Comparison of ENCODE assay signal across 33 cellular contexts in genomic region chr14:37474191-37474590, GRCh38.
"Had no signal": no experiment of that assay in that cellular context is flagged by ENCODE, and none has a peak within 500 bp of the region (broad histone marks: within the 10 kb centered on the region; RNA-seq: fewer than 3 reads in every experiment).

No MANE protein-coding gene starts in this region.

- ATAC-seq: activated naive CD4-positive, alpha-beta T cell treated with anti-CD3 and anti-CD28 coated beads, Interleukin-2, amount 50 U/mL, for 72 hours; activated naive CD8-positive, alpha-beta T cell treated with anti-CD3 and anti-CD28 coated beads, Interleukin-2, amount 50 U/mL, for 24 hours; activated T-cell treated with anti-CD3 and anti-CD28 coated beads, Interleukin-2, amount 50 U/mL, for 4 hours; activated T-cell treated with anti-CD3 and anti-CD28 coated beads, Interleukin-2, amount 50 U/mL, for 72 hours; activated T-helper 17 cell treated with anti-CD3 and anti-CD28 coated beads, Interleukin-2, amount 50 U/mL, for 72 hours; body of pancreas had no signal

- H3K4me3 ChIP-seq: adrenal gland, ascending aorta, body of pancreas, breast epithelium, cardiac muscle cell had no signal

- H3K27me3 ChIP-seq: adrenal gland, ascending aorta, body of pancreas, brain microvascular endothelial cell, breast epithelium, cardiac muscle cell had no signal

- H3K36me3 ChIP-seq: adrenal gland, ascending aorta, brain microvascular endothelial cell, breast epithelium, cardiac muscle cell had no signal

- H3K9me3 ChIP-seq: adrenal gland, ascending aorta, body of pancreas had no signal

- H3K4me1 ChIP-seq: adrenal gland, ascending aorta, body of pancreas, breast epithelium had no signal

- FAIRE-seq: astrocyte, bronchial epithelial cell had no signal

- DNase-seq: activated effector memory CD4-positive, alpha-beta T cell treated with anti-CD3 and anti-CD28 coated beads, Interleukin-2, amount 50 U/mL, for 16 hours; activated effector memory CD4-positive, alpha-beta T cell treated with Interleukin-2 at 50 U/mL for 16 hours; activated gamma-delta T cell; activated gamma-delta T cell treated with Interleukin-2 at 50 U/mL for 16 hours; activated naive CD4-positive, alpha-beta T cell; activated naive CD4-positive, alpha-beta T cell treated with anti-CD3 and anti-CD28 coated beads for 36 hours; activated naive CD4-positive, alpha-beta T cell treated with anti-CD3 and anti-CD28 coated beads, Interleukin-2, amount 10 ng/mL, durations not matched to agents 7 days and 5 days; activated naive CD4-positive, alpha-beta T cell treated with anti-CD3 and anti-CD28 coated beads, Interleukin-2, amount 50 U/mL, for 16 hours; activated naive CD4-positive, alpha-beta T cell treated with Interleukin-2 at 50 U/mL for 16 hours; activated naive CD8-positive, alpha-beta T cell treated with anti-CD3 and anti-CD28 coated beads for 36 hours; activated naive CD8-positive, alpha-beta T cell treated with anti-CD3 and anti-CD28 coated beads, Interleukin-2, amount 10 ng/mL, durations not matched to agents 7 days and 5 days; activated naive CD8-positive, alpha-beta T cell treated with anti-CD3 and anti-CD28 coated beads, Interleukin-2, amount 50 U/mL, for 24 hours; activated T-cell treated with anti-CD3 and anti-CD28 coated beads, Interleukin-2, amount 50 U/mL, for 1 hour; activated T-cell treated with anti-CD3 and anti-CD28 coated beads, Interleukin-2, amount 50 U/mL, for 24 hours; activated T-cell treated with anti-CD3 and anti-CD28 coated beads, Interleukin-2, amount 50 U/mL, for 4 hours; activated T-cell treated with anti-CD3 and anti-CD28 coated beads, Interleukin-2, amount 50 U/mL, for 48 hours; activated T-cell treated with anti-CD3 and anti-CD28 coated beads, Interleukin-2, amount 50 U/mL, for 72 hours; adrenal gland; amniotic stem cell; amygdala; anterior cingulate cortex; aorta; body of pancreas; brain microvascular endothelial cell; central memory CD4-positive, alpha-beta T cell; cerebellar nuclear complex had no signal

- H3K27ac ChIP-seq: adrenal gland, ascending aorta, body of pancreas, brain microvascular endothelial cell, breast epithelium, cardiac muscle cell had no signal
